Comparison of ENCODE assay signal across 8 cellular contexts in the genomic region with DNA sequence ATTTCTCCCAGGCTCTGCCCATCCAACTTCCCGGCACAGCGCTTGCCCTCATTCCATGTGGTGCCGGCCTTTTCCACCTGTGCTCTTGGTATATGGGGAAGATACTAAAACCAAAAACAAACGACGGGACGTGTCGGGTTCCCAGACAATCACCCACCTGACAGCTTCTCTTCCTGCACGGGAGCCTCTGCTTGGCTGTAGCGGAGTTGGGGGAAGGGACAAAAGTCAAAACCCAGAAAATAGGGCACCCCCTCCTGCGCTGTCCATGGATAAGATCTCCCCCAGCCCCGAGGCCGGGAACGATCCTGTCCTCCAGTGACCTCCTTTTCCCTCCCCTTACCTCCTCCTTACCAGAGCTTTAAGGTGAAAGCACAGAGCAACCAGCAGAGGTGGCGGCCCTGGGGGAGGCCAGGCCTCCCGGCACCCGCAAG. TPM values are rescaled to one million over a fixed set of nuclear protein-coding genes. Genes with fewer than 3 reads are reported as not detected.
DNase-seq lines count a peak whose midpoint lies in the region; ATAC-seq and TF ChIP-seq lines count a peak whose summit lies in the region.

No MANE protein-coding gene starts in this region.

- H3F3A ChIP-seq in PC-9 (ENCODE audit: insufficient read depth, low read depth), result peaks cover 40% of the 10 kb centered on the region

- CTCF ChIA-PET in PC-9 (lab: Charles Lee) (interaction anchor here (1.0 to 1.3 kb wide), 2 partner anchors 9 to 10 kb away, joined by 4 to 6 read pairs; a partner anchor contains a TSS), HEK293T (lab: Yijun Ruan, JAX) (interaction anchor here (1.4 to 3.5 kb wide), 3 partner anchors 10 to 170 kb away, joined by 3 to 9 read pairs (median 7); a partner anchor contains a TSS)

- intact Hi-C loops in PC-9 (cut with micrococcal nuclease; ENCODE audit: unreplicated experiment), result loop anchor here (2.0 kb wide), 1 partner anchor 156 kb away; no protein-coding TSS in a partner anchor

- peaks cover 30% of the 10 kb centered on the region for H3K4me1 Mint-ChIP-seq in osteocyte (ENCODE audit: unreplicated experiment)

- no peak for ATAC-seq in HG03342 (IDR thresholded peaks at IDR 0.05; ENCODE audit: unreplicated experiment)

- H3K9me3 Mint-ChIP-seq in osteocyte (ENCODE audit: unreplicated experiment), result no peaks in the 10 kb centered on the region

- H3K27ac ChIP-seq in PC-9, result peak overlapping the region; percentile 58

- H3K36me3 ChIP-seq in ES-I3 (ENCODE audit: insufficient read depth, low read length) (peaks cover 6% of the 10 kb centered on the region; the same call in 1 of the 2 replicates), PC-9 (ENCODE audit: low read depth) (0 out of 2 replicates have a peak, but pooled peaks cover 19% of the 10 kb centered on the region)

- no peaks in the 10 kb centered on the region for H4K20me1 ChIP-seq in PC-9 (ENCODE audit: insufficient read depth)

- H3K9me3 ChIP-seq in ES-I3 (ENCODE audit: control insufficient read depth, insufficient read depth, low read length) (no peaks in the 10 kb centered on the region), PC-9 (ENCODE audit: insufficient read depth, low read depth) (no peaks in the 10 kb centered on the region)

- peaks cover 16% of the 10 kb centered on the region for H3K36me3 Mint-ChIP-seq in osteocyte (ENCODE audit: unreplicated experiment)

- no peaks in the 10 kb centered on the region for H3K27me3 ChIP-seq in PC-9 (ENCODE audit: insufficient read depth, low read depth)

- peak overlapping the region; percentile 78 for H3K9ac ChIP-seq in ES-I3 (ENCODE audit: low read depth, low read length)

- no TSS peak for BruUV-seq in PC-9 (replicated peaks; lab: Mats Ljungman, UMichigan)

- H3K4me1 ChIP-seq in ES-I3 (ENCODE audit: insufficient read depth, low read length) (no peaks in the 10 kb centered on the region), PC-9 (replicated peaks; ENCODE audit: insufficient read depth) (peaks cover 15% of the 10 kb centered on the region; the same call in 1 of the 2 replicates)

- peak overlapping the region; percentile 91 for H3K4me3 ChIP-seq in PC-9
- H3K4me3 ChIP-seq in epithelial cell of proximal tubule (ENCODE audit: low read depth, low read length), result peak overlapping the region; percentile 85

- H3K4me2 ChIP-seq in PC-9, result peak overlapping the region; percentile 75

- no peak for DNase-seq in PC-9
- no peak for DNase-seq in epithelial cell of proximal tubule (ENCODE audit: low read depth)
- no peak for DNase-seq in osteocyte (ENCODE audit: extremely low spot score, unreplicated experiment)
- DNase-seq in HT-29 (ENCODE audit: low spot score), result no peak
- no peak for DNase-seq in HEK293T (ENCODE audit: extremely low spot score)
- no peak for DNase-seq in GF-D8 (lab: John Stamatoyannopoulos, UW)

- TF ChIP-seq CTCF in PC-9 (conservative IDR thresholded peaks at IDR 0.05) (no peak), epithelial cell of proximal tubule (conservative IDR thresholded peaks at IDR 0.05; ENCODE audit: low read depth, low read length) (no peak), osteocyte (IDR thresholded peaks at IDR 0.05) (no peak)

- no peaks in the 10 kb centered on the region for H3K9me2 ChIP-seq in PC-9 (ENCODE audit: insufficient read depth)

- H2AFZ ChIP-seq in PC-9, result peak overlapping the region; percentile 92

- no peaks in the 10 kb centered on the region for H3K27me3 Mint-ChIP-seq in osteocyte (ENCODE audit: unreplicated experiment)

- POLR2A ChIA-PET in PC-9 (lab: Charles Lee; ENCODE audit: unreplicated experiment) (interaction anchor here (0.5 to 0.8 kb wide), 5 partner anchors 95 to 442 kb away, joined by 3 to 5 read pairs (median 4); no protein-coding TSS in a partner anchor), HEK293T (lab: Yijun Ruan, JAX) (interaction anchor here (1.0 to 6.6 kb wide), 18 partner anchors 9 to 343 kb away, joined by 3 to 165 read pairs (median 6); a partner anchor contains a TSS)

- H3K4me3 Mint-ChIP-seq in osteocyte (ENCODE audit: unreplicated experiment), result peak overlapping the region; percentile 98

- peak overlapping the region; percentile 84 for H3K27ac Mint-ChIP-seq in osteocyte (ENCODE audit: unreplicated experiment)

- H3K79me2 ChIP-seq in PC-9 (ENCODE audit: low read depth), result peaks cover 24% of the 10 kb centered on the region

TF ChIP-seq in HEK293T, 16 proteins besides CTCF, POLR2A, EP300 and RAD21:
- TF ChIP-seq NFRKB (IDR thresholded peaks at IDR 0.05), result no peak

RNA-seq across cellular contexts. Expression of a gene that starts 0.6 kb away (rescaled TPM):
- total RNA-seq in PC-9 (2021) (106 and 108 TPM in 2 replicates), epithelial cell of proximal tubule (170 and 314 TPM in 2 replicates), osteocyte (138 and 143 TPM in 2 replicates)
- 281 and 318 TPM in 2 replicates for total RNA-seq in HT-29 (2014; rRNA removed; shearing (Covaris generic))

RNA-seq across cellular contexts. Expression of a gene that starts 9.1 kb away (rescaled TPM):
- total RNA-seq in PC-9 (2021), result 23.4 and 25.9 TPM in 2 replicates
- 10.7 and 15.3 TPM in 2 replicates for total RNA-seq in epithelial cell of proximal tubule
- 9.3 and 11.1 TPM in 2 replicates for total RNA-seq in osteocyte
- total RNA-seq in HT-29 (2014; rRNA removed; shearing (Covaris generic)), result 23.2 and 24.7 TPM in 2 replicates

RNA-seq across cellular contexts. Expression of a gene that starts 9.3 kb away (rescaled TPM):
- total RNA-seq in PC-9 (2021), result 69.9 and 73.6 TPM in 2 replicates
- 30.5 and 41.9 TPM in 2 replicates for total RNA-seq in epithelial cell of proximal tubule
- total RNA-seq in osteocyte, result 153 and 162 TPM in 2 replicates
- 8.0 and 8.3 TPM in 2 replicates for total RNA-seq in HT-29 (2014; rRNA removed; shearing (Covaris generic))

RNA-seq across cellular contexts. Expression of a gene that starts 13.5 kb away (rescaled TPM):
- 141 and 164 TPM in 2 replicates for total RNA-seq in PC-9 (2021)
- 107 and 145 TPM in 2 replicates for total RNA-seq in epithelial cell of proximal tubule
- 93.2 and 95.3 TPM in 2 replicates for total RNA-seq in osteocyte
- total RNA-seq in HT-29 (2014; rRNA removed; shearing (Covaris generic)), result 226 TPM in 2 replicates

RNA-seq across cellular contexts. Expression of a gene that starts 13.7 kb away (rescaled TPM):
- total RNA-seq in PC-9 (2021) (898 and 1,409 TPM in 2 replicates), epithelial cell of proximal tubule (1,876 and 2,488 TPM in 2 replicates), osteocyte (1,646 and 1,797 TPM in 2 replicates)
- 2,063 and 2,282 TPM in 2 replicates for total RNA-seq in HT-29 (2014; rRNA removed; shearing (Covaris generic))
